In genomic region chr19:13024126-13024957, GRCh38 we compare ENCODE assay signal across 9 cellular contexts. TPM values are rescaled to one million over a fixed set of nuclear protein-coding genes. Genes with fewer than 3 reads are reported as not detected.
A peak's percentile ranks its signal among the peaks of the same experiment; 100 is the strongest.
DNase-seq lines count a peak whose midpoint lies in the region; ATAC-seq, FAIRE-seq and TF ChIP-seq lines count a peak whose summit lies in the region.
"Had no signal": no experiment of that assay in that cellular context is flagged by ENCODE, and none has a peak within 500 bp of the region (broad histone marks: within the 10 kb centered on the region; RNA-seq: fewer than 3 reads in every experiment).

No MANE protein-coding gene starts in this region.

- peak; percentile 10 for ATAC-seq in PC-3

- H3K4me2 ChIP-seq in PC-3 (ENCODE audit: low read length) = peak overlapping the region; percentile 89

- BruUV-seq in PC-3 (replicated peaks; lab: Mats Ljungman, UMichigan) = TSS peak; percentile 20

- H3K36me3 ChIP-seq in PC-3 (ENCODE audit: low read depth, low read length) (peaks cover 12% of the 10 kb centered on the region; the same call in 1 of the 2 replicates), esophagus (ENCODE audit: control insufficient read depth in 2 of 2, insufficient read depth in 2 of 2, low read length in 1 of 2) (no peaks in the 10 kb centered on the region)

- H3K9me3 ChIP-seq in PC-3 (ENCODE audit: low read length) (no peaks in the 10 kb centered on the region), esophagus (ENCODE audit: control insufficient read depth in 2 of 2, insufficient read depth in 1 of 2, low read depth in 1 of 2, low read length in 1 of 2) (no peaks in the 10 kb centered on the region)

- intact Hi-C loops in PC-3 (cut with micrococcal nuclease) = no loop called here

- no peaks in the 10 kb centered on the region for H3K9me2 ChIP-seq in PC-3 (replicated peaks; ENCODE audit: low read length)

- H3K27ac ChIP-seq in PC-3 (ENCODE audit: low read length) (peak overlapping the region; percentile 43), esophagus (ENCODE audit: low read depth in 2 of 2, low read length in 1 of 2) (peak overlapping the region; percentile 89 to 95)

- peaks cover 2% of the 10 kb centered on the region for H3F3A ChIP-seq in PC-3 (ENCODE audit: low read length, unreplicated experiment)

- peak overlapping the region; percentile 82 for H3K4me3 ChIP-seq in PC-3 (ENCODE audit: low read length)
- peak overlapping the region; percentile 51 to 65 for H3K4me3 ChIP-seq in esophagus (ENCODE audit: low read depth in 1 of 2, low read length in 2 of 2)

- CTCF ChIA-PET in PC-3 (lab: Charles Lee) = interaction anchor here (1.0 kb wide), 1 partner anchor 11 kb away, joined by 16 read pairs; no protein-coding TSS in a partner anchor

- H3K27me3 ChIP-seq in PC-3 (ENCODE audit: low read length) (no peaks in the 10 kb centered on the region), esophagus (ENCODE audit: control insufficient read depth in 1 of 2, insufficient read depth in 2 of 2, low read length in 2 of 2) (no peaks in the 10 kb centered on the region)

- H3K9ac ChIP-seq in PC-3 (ENCODE audit: low read length) = peak overlapping the region; percentile 72

- FAIRE-seq in H54 (lab: Jason Lieb, UNC) = no peak

- H2AFZ ChIP-seq in PC-3 (ENCODE audit: low read length) = peak overlapping the region; percentile 61

- peaks cover 93% of the 10 kb centered on the region for H3K79me2 ChIP-seq in PC-3 (ENCODE audit: low read length)

- peak; percentile 30 for DNase-seq in ELF-1 (ENCODE audit: low read depth, low spot score)
- DNase-seq in PC-3 = peak; percentile 55
- peak; percentile 72 for DNase-seq in retina
- DNase-seq in H54 (ENCODE audit: insufficient read length, low spot score) = no peak
- DNase-seq in NCI-H524 treated with DMSO at 0.1 percent for 48 hours (lab: John Stamatoyannopoulos, UW) = no peak
- no peak for DNase-seq in NCI-H128 (lab: John Stamatoyannopoulos, UW; ENCODE audit: unreplicated experiment)
- no peak for DNase-seq in hippocampal formation (lab: John Stamatoyannopoulos, UW)

- POLR2A ChIA-PET in PC-3 (lab: Charles Lee; ENCODE audit: unreplicated experiment) = no interaction called here

- TF ChIP-seq POLR2A in H54 (IDR thresholded peaks at IDR 0.05; ENCODE audit: low read depth, low read length) = no peak

- no peaks in the 10 kb centered on the region for H4K20me1 ChIP-seq in PC-3 (ENCODE audit: low read length)

- H3K4me1 ChIP-seq in PC-3 (ENCODE audit: insufficient read depth, low read length) (peaks cover 54% of the 10 kb centered on the region), esophagus (ENCODE audit: control insufficient read depth in 2 of 2, insufficient read depth in 2 of 2, low read length in 1 of 2) (peaks cover 9 to 32% of the 10 kb centered on the region in 2 donors)

- TF ChIP-seq CTCF in PC-3 (conservative IDR thresholded peaks at IDR 0.05; ENCODE audit: low read depth, low read length) = no peak

- 9 to 14% methylated on average over 37 of the region's 37 CpGs for WGBS in esophagus, 2 donors

RNA-seq across cellular contexts. Expression of gene NFIX, which starts 29.1 kb away (rescaled TPM):
- total RNA-seq in PC-3 (2014; rRNA removed) = 43.3 and 75.8 TPM in 2 replicates
- polyA plus RNA-seq in esophagus = 10 to 100 TPM; 26.9 to 38.5 TPM

RNA-seq across cellular contexts. Expression of gene DAND5, which starts 55.0 kb away (rescaled TPM):
- 0.55 and 1.1 TPM in 2 replicates for total RNA-seq in PC-3 (2014; rRNA removed)
- not detected for polyA plus RNA-seq in esophagus
- total RNA-seq: LHCN-M2 had no signal

Comparison
In these comparisons a context has a peak if more than half of its experiments do, and no peak if none do; other contexts are left out.
1. DNase-seq: peak in ELF-1 (single experiment), PC-3 (single experiment) and retina (single experiment); none in H54 (single experiment), NCI-H524 treated with DMSO at 0.1 percent for 48 hours (single experiment), NCI-H128 (single experiment) and hippocampal formation (0 of 2).